ENCODE assay signal across 24 cellular contexts in genomic region chr6:134816780-134817179, GRCh38.
DNase-seq lines count a peak whose midpoint lies in the region; ATAC-seq and TF ChIP-seq lines count a peak whose summit lies in the region.
"Had no signal": no experiment of that assay in that cellular context is flagged by ENCODE, and none has a peak within 500 bp of the region (broad histone marks: within the 10 kb centered on the region; RNA-seq: fewer than 3 reads in every experiment).

No MANE protein-coding gene starts in this region.

- H3K27me3 ChIP-seq in brain microvascular endothelial cell (replicated peaks) (no peaks in the 10 kb centered on the region), upper lobe of right lung (no peaks in the 10 kb centered on the region)
- H3K27me3 ChIP-seq: dorsolateral prefrontal cortex, gastrocnemius medialis, ovary had no signal

- H3K4me1 Mint-ChIP-seq in activated CD4-positive, alpha-beta T cell treated with anti-CD3 and anti-CD28 coated beads, Interleukin-2, amount 10 ng/mL, durations not matched to agents 24 days and 14 days, result no peaks in the 10 kb centered on the region
- H3K4me1 Mint-ChIP-seq: natural killer cell had no signal

- TF ChIP-seq CTCF in brain microvascular endothelial cell (IDR thresholded peaks at IDR 0.05; ENCODE audit: low read depth, low read length, missing control alignments) (no peak), upper lobe of right lung (IDR thresholded peaks at IDR 0.05) (no peak)

- ATAC-seq in upper lobe of right lung (no peak), GM21528 (IDR thresholded peaks at IDR 0.05; ENCODE audit: low FRiP score, unreplicated experiment) (no peak)
- ATAC-seq: gastrocnemius medialis, natural killer cell had no signal

- H3K9me3 ChIP-seq in upper lobe of right lung, result no peaks in the 10 kb centered on the region
- H3K9me3 ChIP-seq: gastrocnemius medialis, ovary, thoracic aorta had no signal

- H3K27ac Mint-ChIP-seq in activated CD4-positive, alpha-beta T cell treated with anti-CD3 and anti-CD28 coated beads, Interleukin-2, amount 10 ng/mL, durations not matched to agents 24 days and 14 days, result no peak overlapping the region
- H3K27ac Mint-ChIP-seq: activated T-helper 2 cell treated with anti-CD3 and anti-CD28 coated beads, Interferon-gamma antibody, Interleukin-2, Interleukin-4, amounts not matched to agents 10 μg/mL and 5 μg/mL and 100 μg/mL, durations not matched to agents 14 hours and 24 hours and 36 hours; CD4-positive, alpha-beta T cell; natural killer cell had no signal

- intact Hi-C loops in upper lobe of right lung (cut with DNase I), result no loop called here
- intact Hi-C loops in activated CD4-positive, alpha-beta T cell treated with anti-CD3 and anti-CD28 coated beads, Interleukin-2, amount 10 ng/mL, durations not matched to agents 24 days and 14 days (cut with micrococcal nuclease), result no loop called here

- H3K4me1 ChIP-seq in upper lobe of right lung, result peaks cover 3% of the 10 kb centered on the region
- H3K4me1 ChIP-seq: gastrocnemius medialis had no signal

- no peaks in the 10 kb centered on the region for H3K36me3 Mint-ChIP-seq in activated CD4-positive, alpha-beta T cell treated with anti-CD3 and anti-CD28 coated beads, Interleukin-2, amount 10 ng/mL, durations not matched to agents 24 days and 14 days (ENCODE audit: low read depth)
- H3K36me3 Mint-ChIP-seq: natural killer cell had no signal

- H3K27me3 Mint-ChIP-seq in activated CD4-positive, alpha-beta T cell treated with anti-CD3 and anti-CD28 coated beads, Interleukin-2, amount 10 ng/mL, durations not matched to agents 24 days and 14 days, result no peaks in the 10 kb centered on the region
- H3K27me3 Mint-ChIP-seq: CD4-positive, alpha-beta T cell had no signal

- H3K36me3 ChIP-seq in brain microvascular endothelial cell (replicated peaks), result no peaks in the 10 kb centered on the region
- H3K36me3 ChIP-seq in upper lobe of right lung, result no peaks in the 10 kb centered on the region
- H3K36me3 ChIP-seq: gastrocnemius medialis, ovary, thoracic aorta had no signal

- no peak overlapping the region for H3K4me3 Mint-ChIP-seq in activated CD4-positive, alpha-beta T cell treated with anti-CD3 and anti-CD28 coated beads, Interleukin-2, amount 10 ng/mL, durations not matched to agents 24 days and 14 days
- H3K4me3 Mint-ChIP-seq: CD4-positive, alpha-beta T cell; natural killer cell had no signal

- no peaks in the 10 kb centered on the region for H3K9me3 Mint-ChIP-seq in activated CD4-positive, alpha-beta T cell treated with anti-CD3 and anti-CD28 coated beads, Interleukin-2, amount 10 ng/mL, durations not matched to agents 24 days and 14 days
- H3K9me3 Mint-ChIP-seq: activated T-helper 2 cell treated with anti-CD3 and anti-CD28 coated beads, Interferon-gamma antibody, Interleukin-2, Interleukin-4, amounts not matched to agents 10 μg/mL and 5 μg/mL and 100 μg/mL, durations not matched to agents 14 hours and 24 hours and 36 hours; CD4-positive, alpha-beta T cell; natural killer cell had no signal

- no peak overlapping the region for H3K27ac ChIP-seq in brain microvascular endothelial cell
- no peak overlapping the region for H3K27ac ChIP-seq in upper lobe of right lung
- H3K27ac ChIP-seq: dorsolateral prefrontal cortex, gastrocnemius medialis, ovary, thoracic aorta had no signal

- H3K4me3 ChIP-seq in brain microvascular endothelial cell (ENCODE audit: low read depth, low read length), result no peak overlapping the region
- no peak overlapping the region for H3K4me3 ChIP-seq in upper lobe of right lung
- H3K4me3 ChIP-seq: dorsolateral prefrontal cortex, gastrocnemius medialis, ovary, thoracic aorta had no signal

- DNase-seq in Daoy (ENCODE audit: low read depth) (peak; percentile 49), LHCN-M2 (ENCODE audit: low read depth) (peak; percentile 76), brain microvascular endothelial cell (peak; percentile 45), myocyte (ENCODE audit: low read depth) (peak; percentile 33), upper lobe of right lung (no peak)
- no peak for DNase-seq in activated CD4-positive, alpha-beta T cell treated with anti-CD3 and anti-CD28 coated beads, Interleukin-2, amount 10 ng/mL, durations not matched to agents 24 days and 14 days
- DNase-seq in activated CD4-positive, alpha-beta T cell treated with anti-CD3 and anti-CD28 coated beads for 4 hours, result no peak
- DNase-seq: activated CD4-positive, alpha-beta T cell treated with anti-CD3 and anti-CD28 coated beads, Interleukin-2, amount 50 U/mL, for 1 hour; CD4-positive, alpha-beta T cell; dorsolateral prefrontal cortex; gastrocnemius medialis; kidney glomerular epithelial cell; mesenchymal stem cell; natural killer cell; NCI-H1105; NCI-H2081; ovary; Right ventricle myocardium superior; stimulated activated CD4-positive, alpha-beta T cell treated with anti-CD3 and anti-CD28 coated beads, Interleukin-2, amount 100 ng/mL, for 24 hours; stimulated activated naive CD4-positive, alpha-beta T cell; T-helper 1 cell had no signal

- in situ Hi-C loops in brain microvascular endothelial cell (cut with HindIII; ENCODE audit: low pct_ligation_motif_present, low sequenced_read_pairs), result no loop called here

Comparison
In these comparisons a context has a peak if more than half of its experiments do, and no peak if none do; other contexts are left out.
1. DNase-seq: peak in Daoy (single experiment), LHCN-M2 (single experiment), brain microvascular endothelial cell (single experiment) and myocyte (single experiment); none in upper lobe of right lung (single experiment), activated CD4-positive, alpha-beta T cell treated with anti-CD3 and anti-CD28 coated beads, Interleukin-2, amount 10 ng/mL, durations not matched to agents 24 days and 14 days (single experiment) and activated CD4-positive, alpha-beta T cell treated with anti-CD3 and anti-CD28 coated beads for 4 hours (0 of 2).